ENCODE assay signal across 10 cellular contexts in genomic region chr17:43401293-43401692, GRCh38. TPM values are rescaled to one million over a fixed set of nuclear protein-coding genes. Genes with fewer than 3 reads are reported as not detected.
DNase-seq lines count a peak whose midpoint lies in the region; ATAC-seq and TF ChIP-seq lines count a peak whose summit lies in the region.
"Had no signal": no experiment of that assay in that cellular context is flagged by ENCODE, and none has a peak within 500 bp of the region (broad histone marks: within the 10 kb centered on the region; RNA-seq: fewer than 3 reads in every experiment).

No MANE protein-coding gene starts in this region.

- no peak overlapping the region for H3K27ac Mint-ChIP-seq in T-cell

- no peaks in the 10 kb centered on the region for H3K36me3 Mint-ChIP-seq in T-cell

- H3K4me3 ChIP-seq in gastroesophageal sphincter (peak overlapping the region; percentile 75 to 80), skeletal muscle cell (ENCODE audit: low read depth, low read length) (peak overlapping the region; percentile 84), testis (no peak overlapping the region)
- H3K4me3 ChIP-seq: body of pancreas had no signal

- no peaks in the 10 kb centered on the region for H3K27me3 Mint-ChIP-seq in T-cell

- intact Hi-C loops in testis (cut with DNase I; ENCODE audit: low total_unique reads), result no loop called here

- H3K27me3 ChIP-seq in gastroesophageal sphincter, result no peaks in the 10 kb centered on the region
- no peaks in the 10 kb centered on the region for H3K27me3 ChIP-seq in testis
- H3K27me3 ChIP-seq: body of pancreas had no signal

- H3K4me1 Mint-ChIP-seq in T-cell, result peaks cover 29 to 36% (median 33%) of the 10 kb centered on the region in 3 donors

- no peak for TF ChIP-seq EP300 in gastroesophageal sphincter (IDR thresholded peaks at IDR 0.05)

- no CpG with 5 or more reads among the region's 2 CpGs for WGBS in gastroesophageal sphincter (ENCODE audit: low coverage in 1 of 2), 2 donors
- WGBS in testis, 2 donors, result 68 to 69% methylated on average over 2 of the region's 2 CpGs

- no peak for ATAC-seq in T-cell (replicated peaks in 1 of 4)
- ATAC-seq in gastroesophageal sphincter, result peak; percentile 63
- no peak for ATAC-seq in GM19463 (IDR thresholded peaks at IDR 0.05; ENCODE audit: unreplicated experiment)
- ATAC-seq in HG03175 (IDR thresholded peaks at IDR 0.05; ENCODE audit: unreplicated experiment), result no peak
- ATAC-seq: body of pancreas had no signal

- DNase-seq in ELR (ENCODE audit: low read depth) (peak; percentile 96), T-cell (no peak), skeletal muscle cell (ENCODE audit: low read depth) (peak; percentile 52), testis (no peak), RPMI8226 (no peak)
- DNase-seq: NCI-H510A treated with DMSO at 0.1 percent for 48 hours had no signal

- H3K4me3 Mint-ChIP-seq in T-cell, result peak overlapping the region in 2 of 3 donors; percentile 28 to 52

- H3K4me1 ChIP-seq in gastroesophageal sphincter, result peaks cover 0 to 60% (median 28%) of the 10 kb centered on the region in 3 donors
- peaks cover 25% of the 10 kb centered on the region for H3K4me1 ChIP-seq in testis

- H3K9me3 Mint-ChIP-seq in T-cell, result no peaks in the 10 kb centered on the region

- H3K36me3 ChIP-seq in gastroesophageal sphincter (peaks cover 0 to 4% of the 10 kb centered on the region in 2 donors), testis (ENCODE audit: low read depth, missing control alignments) (no peaks in the 10 kb centered on the region)

- TF ChIP-seq CTCF in gastroesophageal sphincter (IDR thresholded peaks at IDR 0.05) (no peak), testis (IDR thresholded peaks at IDR 0.05) (no peak)

- TF ChIP-seq POLR2A in gastroesophageal sphincter (IDR thresholded peaks at IDR 0.05) (no peak), testis (IDR thresholded peaks at IDR 0.05) (no peak)

- H3K27ac ChIP-seq in gastroesophageal sphincter (peak overlapping the region; percentile 64 to 98 (median 94)), testis (peak overlapping the region in 1 of 2 donors; percentile 41)
- H3K27ac ChIP-seq: body of pancreas had no signal

- CTCF ChIA-PET in T-cell (lab: Charles Lee), result interaction anchor here in 1 of 2 donors (0.6 to 1.2 kb wide), 3 partner anchors 83 to 848 kb away, joined by 3 to 6 read pairs (median 3); partner anchors contain the start of gene DHX8

- POLR2A ChIA-PET in T-cell (lab: Charles Lee), result interaction anchor here in 1 of 2 donors (0.8 to 1.1 kb wide), 2 partner anchors 34 to 41 kb away, joined by 3 to 4 read pairs; no protein-coding TSS in a partner anchor

- H3K9me3 ChIP-seq in gastroesophageal sphincter (no peaks in the 10 kb centered on the region), testis (no peaks in the 10 kb centered on the region)
- H3K9me3 ChIP-seq: body of pancreas had no signal

RNA-seq across cellular contexts. Expression of gene ARL4D, which starts 2.5 kb away (rescaled TPM):
- total RNA-seq in T-cell (1 to 10 TPM; 1.3 to 2.9 (median 2.4) TPM), gastroesophageal sphincter (10 to 100 TPM; 18.2 to 35.8 (median 20.2) TPM), testis (10 to 100 TPM; 26.5 to 45.6 TPM)
- polyA plus RNA-seq in testis (ENCODE audit: insufficient read depth, low read depth, low replicate concordance), result 48.2 TPM

Comparison
In these comparisons a context has a peak if more than half of its experiments do, and no peak if none do; other contexts are left out.
1. DNase-seq: peak in ELR (single experiment) and skeletal muscle cell (single experiment); none in T-cell (0 of 34), testis (single experiment) and RPMI8226 (single experiment).
2. H3K4me3 ChIP-seq: peak in gastroesophageal sphincter (2 of 2) and skeletal muscle cell (single experiment); none in testis (0 of 2).
3. RNA of gene ARL4D, which starts 2.5 kb away (total RNA-seq): 26.5 to 45.6 TPM in testis and 18.2 to 35.8 TPM in gastroesophageal sphincter; 1.3 to 2.9 TPM in T-cell; every median in the first group is over 4 times any median in the second.